Comparison of ENCODE assay signal across 8 cellular contexts in the genomic region with DNA sequence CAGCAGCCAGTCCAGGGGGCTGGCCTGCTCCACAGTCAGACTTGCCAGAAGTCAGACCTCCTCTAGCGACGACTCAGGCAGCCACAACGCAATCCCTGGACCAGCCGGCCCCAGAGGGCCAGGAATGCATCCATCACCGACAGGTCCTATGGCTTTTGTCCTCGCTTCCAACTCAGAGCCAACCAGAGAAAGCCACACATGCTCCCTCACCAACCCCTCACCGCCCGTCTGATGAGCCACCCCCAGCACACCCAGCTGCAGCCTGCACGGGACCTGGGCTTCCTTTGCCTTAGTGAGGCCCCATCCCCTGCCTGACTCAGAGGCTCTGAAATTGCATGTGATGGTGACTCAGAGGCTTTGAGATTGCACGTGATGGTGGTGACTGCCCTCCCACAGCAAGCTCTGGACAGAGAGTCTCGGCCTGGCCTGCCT. TPM values are rescaled to one million over a fixed set of nuclear protein-coding genes. Genes with fewer than 3 reads are reported as not detected.
DNase-seq lines count a peak whose midpoint lies in the region; ATAC-seq, FAIRE-seq and TF ChIP-seq lines count a peak whose summit lies in the region.
"Not testable (repeated sequence)": the region's sequence is repeated elsewhere in the genome, so short reads cannot be mapped to it uniquely, and the experiment has no call there.

No MANE protein-coding gene starts in this region.

- peak overlapping the region; percentile 72 to 92; a peak in 3 of 4 replicates for H4K8ac ChIP-seq in IMR-90 (ENCODE audit: low read depth in 2 of 2, low read length in 2 of 2)

- H2AFZ ChIP-seq in IMR-90 (replicated peaks; ENCODE audit: low read length, poor library complexity) (peak overlapping the region; percentile 75), K562 (ENCODE audit: low read depth, low read length) (peak overlapping the region; percentile 70)

- H3K9ac ChIP-seq in IMR-90 (ENCODE audit: low read depth, low read length), result peak overlapping the region; percentile 55
- H3K9ac ChIP-seq in K562 (ENCODE audit: insufficient read depth in 1 of 2, low read depth in 2 of 2, low read length in 2 of 2), result peak overlapping the region; percentile 45 to 60; a peak in 1 of 4 replicates

- H3K27ac ChIP-seq in IMR-90 (ENCODE audit: insufficient read depth, low read length), result peak overlapping the region; percentile 96
- H3K27ac ChIP-seq in K562 (ENCODE audit: extremely low read depth, low read depth, low read length), result peak overlapping the region; percentile 76; the same call in 2 of the 3 replicates
- H3K27ac ChIP-seq in transverse colon, result peak overlapping the region in 2 of 4 donors; percentile 17 to 38

- H2BK5ac ChIP-seq in IMR-90 (ENCODE audit: low read depth, low read length, poor library complexity, severe bottlenecking), result peak overlapping the region; percentile 91

- dilution Hi-C loops in IMR-90 (cut with HindIII; ENCODE audit: low sequenced_read_pairs, unreplicated experiment), result not testable (repeated sequence)

- H3K4ac ChIP-seq in IMR-90 (ENCODE audit: low read depth, low read length), result peak overlapping the region; percentile 95

- H3K23ac ChIP-seq in IMR-90 (ENCODE audit: low read depth, low read length), result 0 out of 2 replicates have a peak overlapping the region, but pooled peaks have one; percentile 1

- ATAC-seq in IMR-90 (ENCODE audit: low read depth) (peak; percentile 98), K562 (peak; percentile 93), left cardiac atrium (peak; percentile 68 to 94)

- DNase-seq in Daoy (ENCODE audit: low read depth), result peak; percentile 90
- DNase-seq in H54 (ENCODE audit: insufficient read length, low spot score), result peak; percentile 87
- DNase-seq in IMR-90, result peak; percentile 99
- DNase-seq in T-helper 2 cell treated with Interferon-gamma antibody and Interleukin-4, amounts not matched to agents 5 μg/mL and 100 μg/mL, for 36 hours (ENCODE audit: low spot score), result peak; percentile 48
- peak; percentile 21 to 78 (median 30) for DNase-seq in K562 (ENCODE audit: extremely low read depth in 1 of 4, low spot score in 3 of 4)
- DNase-seq in left cardiac atrium, result not testable (repeated sequence)
- peak; percentile 90 for DNase-seq in posterior vena cava (ENCODE audit: low spot score)
- peak; percentile 46 for DNase-seq in transverse colon

- not testable (repeated sequence) for H4K20me1 ChIP-seq in IMR-90 (ENCODE audit: insufficient read depth, low read length); K562 (replicated peaks; ENCODE audit: control insufficient read depth, insufficient read depth, low read length)

- POLR2A ChIA-PET in IMR-90 (lab: Charles Lee; ENCODE audit: unreplicated experiment), result interaction anchor here (0.7 kb wide), 1 partner anchor 12 kb away, joined by 3 read pairs; no protein-coding TSS in a partner anchor
- POLR2A ChIA-PET in K562 (lab: Yijun Ruan, JAX), result not testable (repeated sequence)

- peak overlapping the region; percentile 79; the same call in 1 of the 2 replicates for H3K56ac ChIP-seq in IMR-90 (ENCODE audit: extremely low read depth, insufficient read depth, low read length)

- not testable (repeated sequence) for TF ChIP-seq CTCF in IMR-90 (conservative IDR thresholded peaks at IDR 0.05; ENCODE audit: low read depth, low read length); K562 (IDR thresholded peaks at IDR 0.05 in 2 of 3, conservative IDR thresholded peaks at IDR 0.05 in 1 of 3; ENCODE audit: insufficient read depth in 2 of 3, low read depth in 1 of 3, low read length in 3 of 3); transverse colon (IDR thresholded peaks at IDR 0.05)

- H3K14ac ChIP-seq in IMR-90 (replicated peaks; ENCODE audit: low read depth, low read length), result peak overlapping the region; percentile 86

- H3K36me3 ChIP-seq in IMR-90 (ENCODE audit: control insufficient read depth, insufficient read depth, low read length); K562 (ENCODE audit: control insufficient read depth, insufficient read depth, low read length); transverse colon: not testable (repeated sequence)

- peak overlapping the region; percentile 20 for H3K27ac Mint-ChIP-seq in T-helper 2 cell treated with Interferon-gamma antibody and Interleukin-4, amounts not matched to agents 5 μg/mL and 100 μg/mL, for 36 hours

- peak overlapping the region; percentile 97 for H2BK120ac ChIP-seq in IMR-90 (ENCODE audit: low read depth, low read length)

- peaks cover 10% of the 10 kb centered on the region for H3K9me3 Mint-ChIP-seq in T-helper 2 cell treated with Interferon-gamma antibody and Interleukin-4, amounts not matched to agents 5 μg/mL and 100 μg/mL, for 36 hours

- H3K9me1 ChIP-seq in IMR-90 (ENCODE audit: insufficient read depth, low read length); K562 (ENCODE audit: control insufficient read depth, insufficient read depth, low read length): not testable (repeated sequence)

- BruUV-seq in IMR-90 (replicated peaks; lab: Mats Ljungman, UMichigan); K562 (replicated peaks; lab: Mats Ljungman, UMichigan): not testable (repeated sequence)

- H3K18ac ChIP-seq in IMR-90 (ENCODE audit: low read depth, low read length), result peak overlapping the region; percentile 90

- H3K79me1 ChIP-seq in IMR-90 (ENCODE audit: low read depth in 1 of 2, low read length in 2 of 2), result not testable (repeated sequence)

- TF ChIP-seq EP300 in K562 (IDR thresholded peaks at IDR 0.05; ENCODE audit: low read length), result peak; percentile 44
- TF ChIP-seq EP300 in transverse colon (IDR thresholded peaks at IDR 0.05; ENCODE audit: low read depth), result not testable (repeated sequence)

- H2AK9ac ChIP-seq in IMR-90 (replicated peaks; ENCODE audit: low read depth, low read length, poor library complexity), result peak overlapping the region; percentile 67

- H3K9me3 ChIP-seq in IMR-90 (ENCODE audit: control insufficient read depth, insufficient read depth, low read length); K562 (replicated peaks; ENCODE audit: control insufficient read depth, insufficient read depth, low read depth, low read length); transverse colon: not testable (repeated sequence)

- H3K79me2 ChIP-seq in K562 (ENCODE audit: control insufficient read depth, insufficient read depth, low read length), result not testable (repeated sequence)

- not testable (repeated sequence) for H3K36me3 Mint-ChIP-seq in T-helper 2 cell treated with Interferon-gamma antibody and Interleukin-4, amounts not matched to agents 5 μg/mL and 100 μg/mL, for 36 hours (ENCODE audit: low read depth)

- H3K4me1 ChIP-seq in IMR-90 (ENCODE audit: control insufficient read depth, insufficient read depth, low read length), result peaks cover 16% of the 10 kb centered on the region
- peaks cover 3 to 19% of the 10 kb centered on the region in 2 experiments; a peak in 4 of 5 replicates for H3K4me1 ChIP-seq in K562 (replicated peaks in 1 of 2; ENCODE audit: control insufficient read depth in 2 of 2, insufficient read depth in 2 of 2, low read length in 2 of 2)
- H3K4me1 ChIP-seq in transverse colon, result not testable (repeated sequence)

- H3K4me1 Mint-ChIP-seq in T-helper 2 cell treated with Interferon-gamma antibody and Interleukin-4, amounts not matched to agents 5 μg/mL and 100 μg/mL, for 36 hours (ENCODE audit: low read depth), result not testable (repeated sequence)

- TF ChIP-seq RAD21 in IMR-90 (IDR thresholded peaks at IDR 0.05; ENCODE audit: low read length); K562 (CRISPR knock-in tag; conservative IDR thresholded peaks at IDR 0.05 in 1 of 2, IDR thresholded peaks at IDR 0.05 in 1 of 2): not testable (repeated sequence)

- H2BK15ac ChIP-seq in IMR-90 (ENCODE audit: low read depth, low read length), result 0 out of 3 replicates have a peak overlapping the region, but pooled peaks have one; percentile 97

- H3K4me3 Mint-ChIP-seq in T-helper 2 cell treated with Interferon-gamma antibody and Interleukin-4, amounts not matched to agents 5 μg/mL and 100 μg/mL, for 36 hours, result not testable (repeated sequence)

- H3K27me3 Mint-ChIP-seq in T-helper 2 cell treated with Interferon-gamma antibody and Interleukin-4, amounts not matched to agents 5 μg/mL and 100 μg/mL, for 36 hours (ENCODE audit: low read depth), result not testable (repeated sequence)

- in situ Hi-C loops in IMR-90 (cut with MboI; ENCODE audit: low sequenced_read_pairs); transverse colon (cut with MboI; ENCODE audit: low pct_ligation_motif_present in 1 of 4, low pct_unique_long_range_greater_than_20kb in 1 of 4, low sequenced_read_pairs in 3 of 4): not testable (repeated sequence)
- in situ Hi-C loops in K562 (cut with MboI), result loop anchor here (10.0 kb wide), 1 partner anchor 1440 kb away; no protein-coding TSS in a partner anchor

- not testable (repeated sequence) for H3K27me3 ChIP-seq in IMR-90 (ENCODE audit: control insufficient read depth, insufficient read depth, low read length); K562 (ENCODE audit: control insufficient read depth in 2 of 2, insufficient read depth in 2 of 2, low read length in 2 of 2); transverse colon

- H2BK20ac ChIP-seq in IMR-90 (ENCODE audit: low read depth, low read length), result peak overlapping the region; percentile 96

- no CpG with 5 or more reads among the region's 11 CpGs for WGBS in IMR-90 (ENCODE audit: extremely low coverage in 2 of 2, insufficient read length in 1 of 2), 2 experiments
- WGBS in K562 (ENCODE audit: insufficient coverage, low coverage, missing lambda C conversion rate), result 0% methylated on average over 5 of the region's 11 CpGs
- WGBS in transverse colon (ENCODE audit: low coverage in 1 of 2), 2 donors, result 58% methylated on average over 8 of the region's 11 CpGs; no CpG with 5 or more reads in 1 of the 2 donors

- peak; percentile 98 for FAIRE-seq in H54 (lab: Jason Lieb, UNC)
- FAIRE-seq in K562 (lab: Jason Lieb, UNC), result peak; percentile 94

- CTCF ChIA-PET in IMR-90 (lab: Yijun Ruan, JAX); K562 (lab: Yijun Ruan, JAX; ENCODE audit: low intra/inter-chr PET ratio): not testable (repeated sequence)

- peak overlapping the region; percentile 96 for H4K5ac ChIP-seq in IMR-90 (ENCODE audit: low read depth, low read length)

- peak overlapping the region; percentile 92 for H4K91ac ChIP-seq in IMR-90 (ENCODE audit: insufficient read depth, low read depth, low read length)

- H3K4me2 ChIP-seq in IMR-90 (ENCODE audit: low read depth, low read length), result peak overlapping the region; percentile 14; the same call in 1 of the 2 replicates
- H3K4me2 ChIP-seq in K562 (ENCODE audit: insufficient read depth, low read length), result peak overlapping the region; percentile 50

- TF ChIP-seq POLR2A in H54 (IDR thresholded peaks at IDR 0.05; ENCODE audit: low read depth, low read length); K562 (conservative IDR thresholded peaks at IDR 0.05); transverse colon (IDR thresholded peaks at IDR 0.05): not testable (repeated sequence)
- peak; percentile 31; the same call in 1 of the 2 replicates for TF ChIP-seq POLR2A in IMR-90 (IDR thresholded peaks at IDR 0.05; ENCODE audit: low read depth, low read length)

- intact Hi-C loops in IMR-90 (cut with micrococcal nuclease), result loop anchor here (2.0 kb wide), 1 partner anchor 38 kb away; no protein-coding TSS in a partner anchor
- intact Hi-C loops in K562 (cut with micrococcal nuclease); left cardiac atrium (cut with DNase I); posterior vena cava (cut with DNase I); transverse colon (cut with DNase I; ENCODE audit: low total_unique reads): not testable (repeated sequence)

- H3K4me3 ChIP-seq in IMR-90 (ENCODE audit: insufficient read depth, low read depth, low read length); transverse colon: not testable (repeated sequence)
- H3K4me3 ChIP-seq in K562, result peak overlapping the region; percentile 8; the same call in 1 of the 2 replicates

- H2AK5ac ChIP-seq in IMR-90 (ENCODE audit: low read depth, low read length), result peak overlapping the region; percentile 94; the same call in 1 of the 2 replicates

RNA-seq across cellular contexts. Expression of gene ANKRD10, which starts 40.2 kb away (rescaled TPM):
- 25.2 and 30.3 TPM in 2 replicates for total RNA-seq in Daoy (2014; rRNA removed; shearing (Covaris generic))
- total RNA-seq in IMR-90 (2012; rRNA removed) (18.3 and 24.2 TPM in 2 replicates), K562 (2014; rRNA removed) (45.0 and 50.2 TPM in 2 replicates), K562 (2014; rRNA removed; fragmentation: Illumina TruSeq; extraction: Trizol) (53.0 and 67.7 TPM in 2 replicates), K562 (2015; rRNA removed; fragmentation: Illumina TruSeq; extraction: Trizol) (45.4 and 61.9 TPM in 2 replicates), K562 (2021) (46.9 and 55.0 TPM in 2 replicates), left cardiac atrium (10 to 100 TPM; 48.7 to 78.7 TPM), posterior vena cava (100 to 1,000 TPM; 114 to 138 TPM), transverse colon (100 to 1,000 TPM; 124 to 286 (median 188) TPM)
- polyA plus RNA-seq in IMR-90 (2012; rRNA removed) (24.2 and 31.1 TPM in 2 replicates), K562 (2011; rRNA removed) (169 and 183 TPM in 2 replicates), K562 (2014; fragmentation: Illumina TruSeq; extraction: Trizol) (21.7 and 23.2 TPM in 2 replicates), K562 (2014; fragmentation: Nextera tagmentation; extraction: Ambion mirVana) (10 to 100 TPM; 22.1 to 31.0 TPM), K562 (2014; rRNA removed) (36.8 and 40.2 TPM in 2 replicates)
- 7.4 and 11.9 TPM in 2 replicates for polyA plus RNA-seq in IMR-90 (2012; cell fraction: cytosol; rRNA removed)
- polyA plus RNA-seq in IMR-90 (2012; cell fraction: nucleus; rRNA removed; ENCODE audit: low replicate concordance), result 105 and 271 TPM in 2 replicates
- 178 and 324 TPM in 2 replicates for total RNA-seq in K562 (2011; cell fraction: chromatin; rRNA removed; ENCODE audit: low replicate concordance)
- 159 and 175 TPM in 2 replicates for total RNA-seq in K562 (2011; cell fraction: nucleolus; rRNA removed)
- 205 and 428 TPM in 2 replicates for total RNA-seq in K562 (2011; cell fraction: nucleoplasm; rRNA removed)
- polyA plus RNA-seq in K562 (2011; cell fraction: cytosol; rRNA removed), result 54.2 and 61.3 TPM in 2 replicates
- 416 and 593 TPM in 2 replicates for polyA plus RNA-seq in K562 (2011; cell fraction: nucleus; rRNA removed)
- polyA plus RNA-seq in K562 (2012), result 32.3 and 57.8 TPM in 2 replicates
- 108 and 129 TPM in 2 replicates for polyA minus RNA-seq in K562 (2011; rRNA and poly(A)+ RNA removed)
- polyA minus RNA-seq in K562 (2011; cell fraction: cytosol; rRNA and poly(A)+ RNA removed), result 91.0 and 108 TPM in 2 replicates
- 588 and 736 TPM in 2 replicates for polyA minus RNA-seq in K562 (2011; cell fraction: nucleus; rRNA and poly(A)+ RNA removed)
